11 cellular contexts compared by ENCODE assay signal in the genomic region with DNA sequence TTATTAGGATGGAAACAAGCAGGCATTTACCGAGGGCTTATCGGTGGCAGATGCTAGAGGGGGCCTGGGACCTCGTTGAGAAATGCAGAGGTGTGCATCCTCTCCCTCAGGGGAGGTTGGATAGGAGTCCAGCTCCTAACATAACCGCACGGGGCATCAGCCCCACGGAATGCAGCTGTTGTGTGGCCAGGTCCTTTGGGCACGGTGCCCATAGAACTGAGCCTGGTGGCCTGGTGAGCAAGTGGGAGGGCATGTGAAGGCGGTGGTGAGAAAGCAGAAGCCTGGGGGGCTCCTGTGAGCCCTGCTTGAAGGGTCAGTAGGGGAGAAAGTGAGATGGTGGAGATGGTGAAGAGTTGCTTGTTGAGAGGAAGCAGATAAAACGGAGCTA.
"Had no signal": no experiment of that assay in that cellular context is flagged by ENCODE, and none has a peak within 500 bp of the region (broad histone marks: within the 10 kb centered on the region; RNA-seq: fewer than 3 reads in every experiment).

No MANE protein-coding gene starts in this region.

- H3K4me3 Mint-ChIP-seq: stimulated activated naive CD8-positive, alpha-beta T cell treated with anti-CD3 and anti-CD28 coated beads, Interleukin-15, Interleukin-2, amounts not matched to agents 100 ng/mL and 50 ng/mL, for 24 hours had no signal

- H3K27me3 ChIP-seq: ascending aorta had no signal

- H3K9me3 ChIP-seq: ascending aorta, sigmoid colon had no signal

- H3K36me3 Mint-ChIP-seq: naive thymus-derived CD4-positive, alpha-beta T cell had no signal

- H3K4me3 ChIP-seq: ascending aorta, dorsolateral prefrontal cortex, esophagus muscularis mucosa, sigmoid colon had no signal

- DNase-seq: activated gamma-delta T cell treated with Interleukin-2 at 50 U/mL for 16 hours; activated T-cell treated with anti-CD3 and anti-CD28 coated beads, Interleukin-2, amount 50 U/mL, for 48 hours; dorsolateral prefrontal cortex; hypothalamus; naive thymus-derived CD4-positive, alpha-beta T cell; sigmoid colon; stimulated activated CD4-positive, alpha-beta T cell treated with anti-CD3 and anti-CD28 coated beads, Interleukin-2, amount 100 ng/mL, for 48 hours; T-helper 2 cell had no signal

- H3K27me3 Mint-ChIP-seq: stimulated activated naive CD8-positive, alpha-beta T cell treated with anti-CD3 and anti-CD28 coated beads, Interleukin-15, Interleukin-2, amounts not matched to agents 100 ng/mL and 50 ng/mL, for 24 hours had no signal

- H3K27ac Mint-ChIP-seq: stimulated activated naive CD8-positive, alpha-beta T cell treated with anti-CD3 and anti-CD28 coated beads, Interleukin-15, Interleukin-2, amounts not matched to agents 100 ng/mL and 50 ng/mL, for 24 hours had no signal

- H3K27ac ChIP-seq: ascending aorta, dorsolateral prefrontal cortex, esophagus muscularis mucosa, sigmoid colon had no signal

- H3K9me3 Mint-ChIP-seq: stimulated activated naive CD8-positive, alpha-beta T cell treated with anti-CD3 and anti-CD28 coated beads, Interleukin-15, Interleukin-2, amounts not matched to agents 100 ng/mL and 50 ng/mL, for 24 hours had no signal

- H3K36me3 ChIP-seq: ascending aorta, esophagus muscularis mucosa, sigmoid colon had no signal

- ATAC-seq: naive thymus-derived CD4-positive, alpha-beta T cell had no signal

- H3K4me1 ChIP-seq: ascending aorta, esophagus muscularis mucosa, sigmoid colon had no signal
